Comparison of ENCODE assay signal across 35 cellular contexts in genomic region chr6:87936065-87936464, GRCh38.
"Had no signal": no experiment of that assay in that cellular context is flagged by ENCODE, and none has a peak within 500 bp of the region (broad histone marks: within the 10 kb centered on the region; RNA-seq: fewer than 3 reads in every experiment).

No MANE protein-coding gene starts in this region.

- H3K36me3 ChIP-seq: brain microvascular endothelial cell, WERI-Rb-1 had no signal

- H3K4me3 Mint-ChIP-seq: activated CD4-positive, alpha-beta memory T cell treated with anti-CD3 and anti-CD28 coated beads, Interleukin-2, amount 10 ng/mL, durations not matched to agents 7 days and 5 days; activated CD8-positive, alpha-beta memory T cell treated with anti-CD3 and anti-CD28 coated beads, Interleukin-2, amount 10 ng/mL, durations not matched to agents 7 days and 5 days; activated naive CD4-positive, alpha-beta T cell treated with anti-CD3 and anti-CD28 coated beads, Interleukin-2, amount 10 ng/mL, durations not matched to agents 7 days and 5 days; activated naive CD8-positive, alpha-beta T cell; activated naive CD8-positive, alpha-beta T cell treated with anti-CD3 and anti-CD28 coated beads, Interleukin-2, amount 50 U/mL, for 24 hours had no signal

- H3K4me3 ChIP-seq: PC-9 had no signal

- H3K9me3 Mint-ChIP-seq: activated CD4-positive, alpha-beta memory T cell treated with anti-CD3 and anti-CD28 coated beads, Interleukin-2, amount 10 ng/mL, durations not matched to agents 7 days and 5 days; activated naive CD4-positive, alpha-beta T cell treated with anti-CD3 and anti-CD28 coated beads, Interleukin-2, amount 10 ng/mL, durations not matched to agents 7 days and 5 days; activated naive CD8-positive, alpha-beta T cell treated with anti-CD3 and anti-CD28 coated beads, Interleukin-2, amount 50 U/mL, for 24 hours had no signal

- H3K4me1 Mint-ChIP-seq: activated CD4-positive, alpha-beta memory T cell treated with anti-CD3 and anti-CD28 coated beads, Interleukin-2, amount 10 ng/mL, durations not matched to agents 7 days and 5 days; activated CD8-positive, alpha-beta memory T cell treated with anti-CD3 and anti-CD28 coated beads, Interleukin-2, amount 10 ng/mL, durations not matched to agents 7 days and 5 days; activated naive CD4-positive, alpha-beta T cell treated with anti-CD3 and anti-CD28 coated beads, Interleukin-2, amount 10 ng/mL, durations not matched to agents 7 days and 5 days; activated naive CD8-positive, alpha-beta T cell treated with anti-CD3 and anti-CD28 coated beads, Interleukin-2, amount 50 U/mL, for 24 hours had no signal

- ATAC-seq: activated CD8-positive, alpha-beta memory T cell treated with anti-CD3 and anti-CD28 coated beads, Interleukin-2, amount 10 ng/mL, durations not matched to agents 7 days and 5 days; activated naive CD8-positive, alpha-beta T cell treated with anti-CD3 and anti-CD28 coated beads, Interleukin-2, amount 50 U/mL, for 24 hours; Right ventricle myocardium inferior; SK-N-SH treated with all-trans-retinoic acid at 6 μM for 48 hours had no signal

- H3K27me3 Mint-ChIP-seq: activated naive CD8-positive, alpha-beta T cell had no signal

- H3K36me3 Mint-ChIP-seq: activated CD8-positive, alpha-beta memory T cell treated with anti-CD3 and anti-CD28 coated beads, Interleukin-2, amount 10 ng/mL, durations not matched to agents 7 days and 5 days; activated naive CD4-positive, alpha-beta T cell treated with anti-CD3 and anti-CD28 coated beads, Interleukin-2, amount 10 ng/mL, durations not matched to agents 7 days and 5 days; activated naive CD8-positive, alpha-beta T cell had no signal

- H3K27ac ChIP-seq: brain microvascular endothelial cell, KMS-11, PC-9, RWPE1, WERI-Rb-1 had no signal

- H3K27ac Mint-ChIP-seq: activated CD4-positive, alpha-beta memory T cell treated with anti-CD3 and anti-CD28 coated beads, Interleukin-2, amount 10 ng/mL, durations not matched to agents 7 days and 5 days; activated CD8-positive, alpha-beta memory T cell treated with anti-CD3 and anti-CD28 coated beads, Interleukin-2, amount 10 ng/mL, durations not matched to agents 7 days and 5 days; activated naive CD4-positive, alpha-beta T cell treated with anti-CD3 and anti-CD28 coated beads, Interleukin-2, amount 10 ng/mL, durations not matched to agents 7 days and 5 days; activated naive CD8-positive, alpha-beta T cell; activated naive CD8-positive, alpha-beta T cell treated with anti-CD3 and anti-CD28 coated beads, Interleukin-2, amount 50 U/mL, for 24 hours had no signal

- DNase-seq: activated CD4-positive, alpha-beta memory T cell treated with anti-CD3 and anti-CD28 coated beads, Interleukin-2, amount 10 ng/mL, durations not matched to agents 7 days and 5 days; activated CD4-positive, alpha-beta T cell treated with anti-CD3 and anti-CD28 coated beads for 1 hour; activated CD4-positive, alpha-beta T cell treated with anti-CD3 and anti-CD28 coated beads for 48 hours; activated CD4-positive, CD25-positive, alpha-beta regulatory T cell; activated CD8-positive, alpha-beta memory T cell treated with anti-CD3 and anti-CD28 coated beads for 24 hours; activated CD8-positive, alpha-beta memory T cell treated with anti-CD3 and anti-CD28 coated beads, Interleukin-2, amount 10 ng/mL, durations not matched to agents 7 days and 5 days; activated CD8-positive, alpha-beta memory T cell treated with anti-CD3 and anti-CD28 coated beads, Interleukin-2, amount 50 U/mL, for 48 hours; activated effector memory CD4-positive, alpha-beta T cell treated with Interleukin-2 at 50 U/mL for 16 hours; activated naive CD4-positive, alpha-beta T cell treated with anti-CD3 and anti-CD28 coated beads, Interleukin-2, amount 10 ng/mL, durations not matched to agents 7 days and 5 days; activated naive CD8-positive, alpha-beta T cell treated with anti-CD3 and anti-CD28 coated beads, Interleukin-2, amount 50 U/mL, for 24 hours; activated T-cell treated with anti-CD3 and anti-CD28 coated beads, Interleukin-2, amount 50 U/mL, for 48 hours; amniotic stem cell; aorta; brain microvascular endothelial cell; NCI-H1105; NCI-H1417 treated with DMSO at 0.1 percent for 48 hours; NCI-H1694; NCI-H2029; NCI-H2107; NCI-H2171; NCI-H510A; NCI-H526; NCI-H748 treated with DMSO at 0.1 percent for 48 hours; NK-92 treated with Interleukin-12 subunit alpha and Interleukin-12 subunit beta, amount 100 ng/mL, for 24 hours; PC-9; SIG-M5; SW 1271; T-helper 1 cell; T1000; WERI-Rb-1 had no signal

- H3K27me3 ChIP-seq: brain microvascular endothelial cell had no signal
